ENCODE assay signal across 8 cellular contexts in genomic region chr1:31937300-31938183, GRCh38. TPM values are rescaled to one million over a fixed set of nuclear protein-coding genes. Genes with fewer than 3 reads are reported as not detected.
DNase-seq lines count a peak whose midpoint lies in the region; ATAC-seq and TF ChIP-seq lines count a peak whose summit lies in the region.

No MANE protein-coding gene starts in this region.

- H3K4me3 ChIP-seq in OCI-LY7 (ENCODE audit: low read depth, low read length, poor library complexity, severe bottlenecking) (peak overlapping the region; percentile 91), fibroblast of pulmonary artery (replicated peaks; ENCODE audit: low read depth, low read length) (peak overlapping the region; percentile 86), stomach smooth muscle (ENCODE audit: low read length in 2 of 2) (peak overlapping the region; percentile 85 to 93)

- DNase-seq in DMS79 treated with DMSO at 0.1 percent for 48 hours (lab: John Stamatoyannopoulos, UW) (peak; percentile 59), DMS79 (lab: John Stamatoyannopoulos, UW) (no peak), OCI-LY7 (ENCODE audit: low spot score) (peak; percentile 77), fibroblast of pulmonary artery (ENCODE audit: low read depth) (peak; percentile 72), nephron progenitor cell (peak; percentile 74)
- peak; percentile 70 for DNase-seq in activated T-helper 2 cell treated with anti-CD3 and anti-CD28 coated beads, Interferon-gamma antibody, Interleukin-2, Interleukin-4, amounts not matched to agents 10 μg/mL and 5 μg/mL and 100 μg/mL, durations not matched to agents 14 hours and 24 hours and 36 hours (ENCODE audit: low spot score)

- H2AFZ ChIP-seq in OCI-LY7 (ENCODE audit: low read length) = no peak overlapping the region

- BruUV-seq in OCI-LY7 (replicated peaks; lab: Mats Ljungman, UMichigan) = no TSS peak

- H3K27ac ChIP-seq in OCI-LY7 (ENCODE audit: low read depth, low read length, poor library complexity, severe bottlenecking) = peak overlapping the region; percentile 75
- H3K27ac ChIP-seq in stomach smooth muscle (ENCODE audit: low read length) = peak overlapping the region; percentile 70

- CTCF ChIA-PET in OCI-LY7 (lab: Charles Lee; ENCODE audit: unreplicated experiment) = interaction anchor here (0.7 to 3.1 kb wide), 2 partner anchors 26 to 134 kb away, joined by 3 to 12 read pairs; no protein-coding TSS in a partner anchor

- intact Hi-C loops in OCI-LY7 (cut with micrococcal nuclease; ENCODE audit: unreplicated experiment) = loop anchor here (1.0 to 2.0 kb wide), 4 partner anchors 19 to 110 kb away; no protein-coding TSS in a partner anchor
- intact Hi-C loops in activated T-helper 2 cell treated with anti-CD3 and anti-CD28 coated beads, Interferon-gamma antibody, Interleukin-2, Interleukin-4, amounts not matched to agents 10 μg/mL and 5 μg/mL and 100 μg/mL, durations not matched to agents 14 hours and 24 hours and 36 hours (cut with micrococcal nuclease) = loop anchor here (5.0 kb wide), 2 partner anchors 170 to 315 kb away; partner anchors contain the start of gene LCK

- H3K9me2 ChIP-seq in OCI-LY7 (ENCODE audit: insufficient read depth, low read length) = no peaks in the 10 kb centered on the region

- peak overlapping the region; percentile 90 for H3K4me2 ChIP-seq in OCI-LY7 (ENCODE audit: low read length)

- TF ChIP-seq CTCF in OCI-LY7 (conservative IDR thresholded peaks at IDR 0.05; ENCODE audit: low read length) (no peak), fibroblast of pulmonary artery (IDR thresholded peaks at IDR 0.05; ENCODE audit: low read length, missing control alignments) (no peak), nephron progenitor cell (IDR thresholded peaks at IDR 0.05) (no peak)

- peak overlapping the region; percentile 95 for H3K4me3 Mint-ChIP-seq in activated T-helper 2 cell treated with anti-CD3 and anti-CD28 coated beads, Interferon-gamma antibody, Interleukin-2, Interleukin-4, amounts not matched to agents 10 μg/mL and 5 μg/mL and 100 μg/mL, durations not matched to agents 14 hours and 24 hours and 36 hours (ENCODE audit: low read depth)
- peak overlapping the region; percentile 100 for H3K4me3 Mint-ChIP-seq in nephron progenitor cell

- ATAC-seq in HG02678 (IDR thresholded peaks at IDR 0.05; ENCODE audit: unreplicated experiment) = peak; percentile 27

- no peaks in the 10 kb centered on the region for H3K27me3 ChIP-seq in stomach smooth muscle (ENCODE audit: control insufficient read depth in 1 of 2, insufficient read depth in 2 of 2, low read length in 2 of 2)

- peaks cover 39% of the 10 kb centered on the region for H4K20me1 ChIP-seq in OCI-LY7 (ENCODE audit: insufficient read depth, low read length)

- H3K9me3 ChIP-seq in OCI-LY7 (ENCODE audit: low read length) (no peaks in the 10 kb centered on the region), stomach smooth muscle (ENCODE audit: control insufficient read depth in 2 of 2, low read length in 2 of 2) (no peaks in the 10 kb centered on the region)

- H3K27me3 Mint-ChIP-seq in activated T-helper 2 cell treated with anti-CD3 and anti-CD28 coated beads, Interferon-gamma antibody, Interleukin-2, Interleukin-4, amounts not matched to agents 10 μg/mL and 5 μg/mL and 100 μg/mL, durations not matched to agents 14 hours and 24 hours and 36 hours (ENCODE audit: low read depth) = no peaks in the 10 kb centered on the region
- no peaks in the 10 kb centered on the region for H3K27me3 Mint-ChIP-seq in nephron progenitor cell (ENCODE audit: low read depth, poor library complexity)

- H3K9me3 Mint-ChIP-seq in activated T-helper 2 cell treated with anti-CD3 and anti-CD28 coated beads, Interferon-gamma antibody, Interleukin-2, Interleukin-4, amounts not matched to agents 10 μg/mL and 5 μg/mL and 100 μg/mL, durations not matched to agents 14 hours and 24 hours and 36 hours = no peaks in the 10 kb centered on the region
- H3K9me3 Mint-ChIP-seq in nephron progenitor cell = no peaks in the 10 kb centered on the region

- POLR2A ChIA-PET in OCI-LY7 (lab: Charles Lee) = interaction anchor here (0.6 kb wide), 1 partner anchor 36 kb away, joined by 3 read pairs; no protein-coding TSS in a partner anchor

- H3K4me1 Mint-ChIP-seq in activated T-helper 2 cell treated with anti-CD3 and anti-CD28 coated beads, Interferon-gamma antibody, Interleukin-2, Interleukin-4, amounts not matched to agents 10 μg/mL and 5 μg/mL and 100 μg/mL, durations not matched to agents 14 hours and 24 hours and 36 hours (ENCODE audit: low read depth) = peaks cover 58% of the 10 kb centered on the region
- H3K4me1 Mint-ChIP-seq in nephron progenitor cell = peaks cover 68% of the 10 kb centered on the region

- H3K4me1 ChIP-seq in OCI-LY7 (ENCODE audit: insufficient read depth, low read length, poor library complexity, severe bottlenecking) (peaks cover 78% of the 10 kb centered on the region), stomach smooth muscle (ENCODE audit: control insufficient read depth, insufficient read depth, low read length) (peaks cover 27% of the 10 kb centered on the region)

- H3K27ac Mint-ChIP-seq in activated T-helper 2 cell treated with anti-CD3 and anti-CD28 coated beads, Interferon-gamma antibody, Interleukin-2, Interleukin-4, amounts not matched to agents 10 μg/mL and 5 μg/mL and 100 μg/mL, durations not matched to agents 14 hours and 24 hours and 36 hours = peak overlapping the region; percentile 92
- H3K27ac Mint-ChIP-seq in nephron progenitor cell = peak overlapping the region; percentile 99

- peaks cover 52% of the 10 kb centered on the region for H3K79me2 ChIP-seq in OCI-LY7 (ENCODE audit: insufficient read depth, low read depth, low read length)

- H3K9ac ChIP-seq in stomach smooth muscle (ENCODE audit: low read length in 2 of 2) = peak overlapping the region; percentile 90 to 94

- H3K36me3 ChIP-seq in OCI-LY7 (ENCODE audit: insufficient read depth, low read length) (peaks cover 38% of the 10 kb centered on the region; the same call in 1 of the 2 replicates), stomach smooth muscle (ENCODE audit: control insufficient read depth in 2 of 2, insufficient read depth in 2 of 2, low read length in 2 of 2) (no peaks in the 10 kb centered on the region)

- H3K36me3 Mint-ChIP-seq in activated T-helper 2 cell treated with anti-CD3 and anti-CD28 coated beads, Interferon-gamma antibody, Interleukin-2, Interleukin-4, amounts not matched to agents 10 μg/mL and 5 μg/mL and 100 μg/mL, durations not matched to agents 14 hours and 24 hours and 36 hours (ENCODE audit: low read depth) = peaks cover 31% of the 10 kb centered on the region
- no peaks in the 10 kb centered on the region for H3K36me3 Mint-ChIP-seq in nephron progenitor cell (ENCODE audit: low read depth)

RNA-seq across cellular contexts. Expression of gene PTP4A2, which starts 0.6 kb away (rescaled TPM):
- 208 and 211 TPM in 2 replicates for total RNA-seq in OCI-LY7 (2014; rRNA removed; shearing (Covaris generic))
- total RNA-seq in OCI-LY7 (2022) = 186 and 196 TPM in 2 replicates
- 313 and 334 TPM in 2 replicates for total RNA-seq in activated T-helper 2 cell treated with anti-CD3 and anti-CD28 coated beads, Interferon-gamma antibody, Interleukin-2, Interleukin-4, amounts not matched to agents 10 μg/mL and 5 μg/mL and 100 μg/mL, durations not matched to agents 14 hours and 24 hours and 36 hours
